8 cellular contexts compared by ENCODE assay signal in genomic region chr6:42532038-42532669, GRCh38. TPM values are rescaled to one million over a fixed set of nuclear protein-coding genes. Genes with fewer than 3 reads are reported as not detected.
A peak's percentile ranks its signal among the peaks of the same experiment; 100 is the strongest.
DNase-seq lines count a peak whose midpoint lies in the region; ATAC-seq and TF ChIP-seq lines count a peak whose summit lies in the region.

No MANE protein-coding gene starts in this region.

- intact Hi-C loops in colonic mucosa (cut with DNase I), result no loop called here

- H3K9me2 ChIP-seq in Karpas-422 (replicated peaks; ENCODE audit: insufficient read depth, low read length), result no peaks in the 10 kb centered on the region

- no peak for TF ChIP-seq POLR2A in Peyer's patch (IDR thresholded peaks at IDR 0.05)

- no peak overlapping the region for H3K4me2 ChIP-seq in Karpas-422 (ENCODE audit: low read depth, low read length, poor library complexity, severe bottlenecking)

- H3K36me3 ChIP-seq in Karpas-422 (ENCODE audit: insufficient read depth, low read length), result no peaks in the 10 kb centered on the region
- no peaks in the 10 kb centered on the region for H3K36me3 ChIP-seq in Peyer's patch
- no peaks in the 10 kb centered on the region for H3K36me3 ChIP-seq in colonic mucosa

- no peaks in the 10 kb centered on the region for H4K20me1 ChIP-seq in Karpas-422 (ENCODE audit: insufficient read depth, low read depth, low read length)

- ATAC-seq in GM18502 (IDR thresholded peaks at IDR 0.05; ENCODE audit: poor library complexity, unreplicated experiment), result no peak

- H3K4me1 ChIP-seq in Karpas-422 (ENCODE audit: low read length) (peaks cover 36% of the 10 kb centered on the region), Peyer's patch (no peaks in the 10 kb centered on the region), colonic mucosa (no peaks in the 10 kb centered on the region)

- DNase-seq in NCI-H524 (lab: John Stamatoyannopoulos, UW), result peak; percentile 56 to 61
- DNase-seq in NCI-H524 treated with DMSO at 0.1 percent for 48 hours (lab: John Stamatoyannopoulos, UW), result no peak
- peak; percentile 84 for DNase-seq in Karpas-422
- no peak for DNase-seq in Peyer's patch
- DNase-seq in colonic mucosa, result peak; percentile 29
- peak; percentile 56 to 78 for DNase-seq in lung microvascular endothelial cell (ENCODE audit: low read depth in 2 of 2)
- no peak for DNase-seq in middle frontal gyrus (ENCODE audit: extremely low spot score, low spot score)

- TF ChIP-seq CTCF in Peyer's patch (IDR thresholded peaks at IDR 0.05) (peak; percentile 79 to 99 (median 92)), colonic mucosa (IDR thresholded peaks at IDR 0.05) (peak; percentile 90)

- no peaks in the 10 kb centered on the region for H3K79me2 ChIP-seq in Karpas-422 (ENCODE audit: low read length)

- H3K27me3 ChIP-seq in Karpas-422 (ENCODE audit: low read length) (no peaks in the 10 kb centered on the region), Peyer's patch (no peaks in the 10 kb centered on the region), colonic mucosa (no peaks in the 10 kb centered on the region)

- no peak overlapping the region for H3K27ac ChIP-seq in Karpas-422 (ENCODE audit: low read length)
- no peak overlapping the region for H3K27ac ChIP-seq in Peyer's patch
- no peak overlapping the region for H3K27ac ChIP-seq in colonic mucosa

- H3K9ac ChIP-seq in Karpas-422 (ENCODE audit: low read length) (no peak overlapping the region), colonic mucosa (ENCODE audit: low read depth in 2 of 2, low read length in 2 of 2) (no peak overlapping the region)

- H3K9me3 ChIP-seq in Karpas-422 (ENCODE audit: low read length) (no peaks in the 10 kb centered on the region), Peyer's patch (no peaks in the 10 kb centered on the region), colonic mucosa (no peaks in the 10 kb centered on the region)

- no peak overlapping the region for H3K4me3 ChIP-seq in Karpas-422 (ENCODE audit: low read length)
- no peak overlapping the region for H3K4me3 ChIP-seq in Peyer's patch
- no peak overlapping the region for H3K4me3 ChIP-seq in colonic mucosa

- no peak overlapping the region for H2AFZ ChIP-seq in Karpas-422 (ENCODE audit: low read length)

RNA-seq across cellular contexts. Expression of gene UBR2, which starts 31.7 kb away (rescaled TPM):
- total RNA-seq in Karpas-422 (2014; rRNA removed; shearing (Covaris generic); ENCODE audit: low replicate concordance), result 22.6 and 28.4 TPM in 2 replicates
- total RNA-seq in Peyer's patch, result 10 to 100 TPM; 36.4 to 51.2 (median 41.1) TPM
- 10 to 100 TPM; 33.0 to 42.3 TPM for total RNA-seq in colonic mucosa
- total RNA-seq in lung microvascular endothelial cell, result 17.4 and 23.2 TPM in 2 replicates

Comparison
In these comparisons a context has a peak if more than half of its experiments do, and no peak if none do; other contexts are left out.
1. DNase-seq: peak in NCI-H524 (2 of 2), Karpas-422 (single experiment), colonic mucosa (single experiment) and lung microvascular endothelial cell (2 of 2); none in NCI-H524 treated with DMSO at 0.1 percent for 48 hours (single experiment), Peyer's patch (0 of 3) and middle frontal gyrus (single experiment).